Comparison of ENCODE assay signal across 16 cellular contexts in genomic region chr9:128885376-128885775, GRCh38. TPM values are rescaled to one million over a fixed set of nuclear protein-coding genes. Genes with fewer than 3 reads are reported as not detected.
DNase-seq lines count a peak whose midpoint lies in the region; ATAC-seq lines count a peak whose summit lies in the region.
"Had no signal": no experiment of that assay in that cellular context is flagged by ENCODE, and none has a peak within 500 bp of the region (broad histone marks: within the 10 kb centered on the region; RNA-seq: fewer than 3 reads in every experiment).

No MANE protein-coding gene starts in this region.

- no peak for DNase-seq in T-helper 2 cell treated with Interferon-gamma antibody and Interleukin-4, amounts not matched to agents 5 μg/mL and 100 μg/mL, for 36 hours (ENCODE audit: low spot score)
- DNase-seq in T-helper 2 cell (no peak), immature natural killer cell (no peak), COLO668 (lab: John Stamatoyannopoulos, UW; ENCODE audit: unreplicated experiment) (no peak), NCI-H510A (lab: John Stamatoyannopoulos, UW) (no peak), amniotic stem cell (lab: John Stamatoyannopoulos, UW) (no peak)
- no peak for DNase-seq in activated T-helper 1 cell treated with anti-CD3 and anti-CD28 coated beads, Interleukin-12 subunit alpha, Interleukin-12 subunit beta, Interleukin-2, Interleukin-4 antibody, amounts not matched to agents 30 ng/mL and 10 ng/mL and 1 ng/mL, durations not matched to agents 14 hours and 24 hours and 36 hours (ENCODE audit: low spot score)
- no peak for DNase-seq in stimulated activated effector memory CD8-positive, alpha-beta T cell treated with anti-CD3 and anti-CD28 coated beads, Interleukin-12 subunit alpha, Interleukin-12 subunit beta, amount 100 ng/mL, for 72 hours (ENCODE audit: low spot score in 2 of 2)
- DNase-seq: activated CD4-positive, CD25-positive, alpha-beta regulatory T cell; activated naive CD4-positive, alpha-beta T cell; DMS79; effector CD4-positive, alpha-beta T cell; head of caudate nucleus; Peyer's patch had no signal

- no peaks in the 10 kb centered on the region for H3K9me3 Mint-ChIP-seq in T-helper 2 cell treated with Interferon-gamma antibody and Interleukin-4, amounts not matched to agents 5 μg/mL and 100 μg/mL, for 36 hours
- no peaks in the 10 kb centered on the region for H3K9me3 Mint-ChIP-seq in activated T-helper 1 cell treated with anti-CD3 and anti-CD28 coated beads, Interleukin-12 subunit alpha, Interleukin-12 subunit beta, Interleukin-2, Interleukin-4 antibody, amounts not matched to agents 30 ng/mL and 10 ng/mL and 1 ng/mL, durations not matched to agents 14 hours and 24 hours and 36 hours
- no peaks in the 10 kb centered on the region for H3K9me3 Mint-ChIP-seq in immature natural killer cell
- H3K9me3 Mint-ChIP-seq in stimulated activated effector memory CD8-positive, alpha-beta T cell treated with anti-CD3 and anti-CD28 coated beads, Interleukin-12 subunit alpha, Interleukin-12 subunit beta, amount 100 ng/mL, for 72 hours = no peaks in the 10 kb centered on the region

- ATAC-seq in stimulated activated effector memory CD8-positive, alpha-beta T cell treated with anti-CD3 and anti-CD28 coated beads, Interleukin-12 subunit alpha, Interleukin-12 subunit beta, amount 100 ng/mL, for 72 hours = no peak

- H3K4me1 Mint-ChIP-seq in T-helper 2 cell treated with Interferon-gamma antibody and Interleukin-4, amounts not matched to agents 5 μg/mL and 100 μg/mL, for 36 hours (ENCODE audit: low read depth) = peaks cover 33% of the 10 kb centered on the region
- H3K4me1 Mint-ChIP-seq in activated T-helper 1 cell treated with anti-CD3 and anti-CD28 coated beads, Interleukin-12 subunit alpha, Interleukin-12 subunit beta, Interleukin-2, Interleukin-4 antibody, amounts not matched to agents 30 ng/mL and 10 ng/mL and 1 ng/mL, durations not matched to agents 14 hours and 24 hours and 36 hours (ENCODE audit: low read depth) = peaks cover 58% of the 10 kb centered on the region
- H3K4me1 Mint-ChIP-seq in immature natural killer cell = peaks cover 76 to 79% of the 10 kb centered on the region in 2 donors
- peaks cover 52% of the 10 kb centered on the region for H3K4me1 Mint-ChIP-seq in stimulated activated effector memory CD8-positive, alpha-beta T cell treated with anti-CD3 and anti-CD28 coated beads, Interleukin-12 subunit alpha, Interleukin-12 subunit beta, amount 100 ng/mL, for 72 hours

- intact Hi-C loops in activated T-helper 1 cell treated with anti-CD3 and anti-CD28 coated beads, Interleukin-12 subunit alpha, Interleukin-12 subunit beta, Interleukin-2, Interleukin-4 antibody, amounts not matched to agents 30 ng/mL and 10 ng/mL and 1 ng/mL, durations not matched to agents 14 hours and 24 hours and 36 hours (cut with micrococcal nuclease) = no loop called here

- peak overlapping the region; percentile 18 for H3K27ac Mint-ChIP-seq in T-helper 2 cell treated with Interferon-gamma antibody and Interleukin-4, amounts not matched to agents 5 μg/mL and 100 μg/mL, for 36 hours
- peak overlapping the region; percentile 40 for H3K27ac Mint-ChIP-seq in activated T-helper 1 cell treated with anti-CD3 and anti-CD28 coated beads, Interleukin-12 subunit alpha, Interleukin-12 subunit beta, Interleukin-2, Interleukin-4 antibody, amounts not matched to agents 30 ng/mL and 10 ng/mL and 1 ng/mL, durations not matched to agents 14 hours and 24 hours and 36 hours
- peak overlapping the region; percentile 73 to 88 (median 83) for H3K27ac Mint-ChIP-seq in immature natural killer cell
- peak overlapping the region; percentile 91 for H3K27ac Mint-ChIP-seq in stimulated activated effector memory CD8-positive, alpha-beta T cell treated with anti-CD3 and anti-CD28 coated beads, Interleukin-12 subunit alpha, Interleukin-12 subunit beta, amount 100 ng/mL, for 72 hours

- peak overlapping the region; percentile 94 for H3K4me3 Mint-ChIP-seq in T-helper 2 cell treated with Interferon-gamma antibody and Interleukin-4, amounts not matched to agents 5 μg/mL and 100 μg/mL, for 36 hours
- H3K4me3 Mint-ChIP-seq in activated T-helper 1 cell treated with anti-CD3 and anti-CD28 coated beads, Interleukin-12 subunit alpha, Interleukin-12 subunit beta, Interleukin-2, Interleukin-4 antibody, amounts not matched to agents 30 ng/mL and 10 ng/mL and 1 ng/mL, durations not matched to agents 14 hours and 24 hours and 36 hours = peak overlapping the region; percentile 39
- H3K4me3 Mint-ChIP-seq in immature natural killer cell = peak overlapping the region in 4 of 5 donors; percentile 46 to 99 (median 68)
- peak overlapping the region; percentile 97 for H3K4me3 Mint-ChIP-seq in stimulated activated effector memory CD8-positive, alpha-beta T cell treated with anti-CD3 and anti-CD28 coated beads, Interleukin-12 subunit alpha, Interleukin-12 subunit beta, amount 100 ng/mL, for 72 hours

- H3K27me3 Mint-ChIP-seq in T-helper 2 cell treated with Interferon-gamma antibody and Interleukin-4, amounts not matched to agents 5 μg/mL and 100 μg/mL, for 36 hours (ENCODE audit: low read depth) = no peaks in the 10 kb centered on the region
- peaks cover 2% of the 10 kb centered on the region for H3K27me3 Mint-ChIP-seq in activated T-helper 1 cell treated with anti-CD3 and anti-CD28 coated beads, Interleukin-12 subunit alpha, Interleukin-12 subunit beta, Interleukin-2, Interleukin-4 antibody, amounts not matched to agents 30 ng/mL and 10 ng/mL and 1 ng/mL, durations not matched to agents 14 hours and 24 hours and 36 hours (ENCODE audit: insufficient read depth)
- peaks cover 7 to 8% (median 8%) of the 10 kb centered on the region in 3 donors for H3K27me3 Mint-ChIP-seq in immature natural killer cell (ENCODE audit: low read depth in 3 of 3)

- peaks cover 51% of the 10 kb centered on the region for H3K36me3 Mint-ChIP-seq in T-helper 2 cell treated with Interferon-gamma antibody and Interleukin-4, amounts not matched to agents 5 μg/mL and 100 μg/mL, for 36 hours (ENCODE audit: low read depth)
- H3K36me3 Mint-ChIP-seq in activated T-helper 1 cell treated with anti-CD3 and anti-CD28 coated beads, Interleukin-12 subunit alpha, Interleukin-12 subunit beta, Interleukin-2, Interleukin-4 antibody, amounts not matched to agents 30 ng/mL and 10 ng/mL and 1 ng/mL, durations not matched to agents 14 hours and 24 hours and 36 hours (ENCODE audit: low read depth) = peaks cover 34% of the 10 kb centered on the region
- peaks cover 3 to 15% (median 5%) of the 10 kb centered on the region in 3 donors for H3K36me3 Mint-ChIP-seq in immature natural killer cell
- H3K36me3 Mint-ChIP-seq in stimulated activated effector memory CD8-positive, alpha-beta T cell treated with anti-CD3 and anti-CD28 coated beads, Interleukin-12 subunit alpha, Interleukin-12 subunit beta, amount 100 ng/mL, for 72 hours = peaks cover 72% of the 10 kb centered on the region

RNA-seq across cellular contexts. Expression of gene LRRC8A, which starts 3.4 kb away (rescaled TPM):
- 30.1 and 32.9 TPM in 2 replicates for total RNA-seq in activated T-helper 1 cell treated with anti-CD3 and anti-CD28 coated beads, Interleukin-12 subunit alpha, Interleukin-12 subunit beta, Interleukin-2, Interleukin-4 antibody, amounts not matched to agents 30 ng/mL and 10 ng/mL and 1 ng/mL, durations not matched to agents 14 hours and 24 hours and 36 hours
- 10 to 100 TPM; 29.3 to 98.2 (median 34.6) TPM for polyA plus RNA-seq in immature natural killer cell

RNA-seq across cellular contexts. Expression of gene KYAT1, which starts 3.6 kb away (rescaled TPM):
- 10.6 and 12.2 TPM in 2 replicates for total RNA-seq in activated T-helper 1 cell treated with anti-CD3 and anti-CD28 coated beads, Interleukin-12 subunit alpha, Interleukin-12 subunit beta, Interleukin-2, Interleukin-4 antibody, amounts not matched to agents 30 ng/mL and 10 ng/mL and 1 ng/mL, durations not matched to agents 14 hours and 24 hours and 36 hours
- polyA plus RNA-seq in immature natural killer cell = 10 to 100 TPM in 1 of 3 donors, 1 to 10 TPM in 2; 9.6 to 10.1 (median 10.0) TPM

RNA-seq across cellular contexts. Expression of gene PHYHD1, which starts 35.4 kb away (rescaled TPM):
- total RNA-seq in activated T-helper 1 cell treated with anti-CD3 and anti-CD28 coated beads, Interleukin-12 subunit alpha, Interleukin-12 subunit beta, Interleukin-2, Interleukin-4 antibody, amounts not matched to agents 30 ng/mL and 10 ng/mL and 1 ng/mL, durations not matched to agents 14 hours and 24 hours and 36 hours = 0.34 and 1.0 TPM in 2 replicates
- polyA plus RNA-seq in immature natural killer cell = 1 to 10 TPM; 2.7 to 7.1 (median 4.1) TPM
- total RNA-seq: A172, M059J had no signal

RNA-seq across cellular contexts. Expression of gene SPOUT1, which starts 55.8 kb away (rescaled TPM):
- 151 and 158 TPM in 2 replicates for total RNA-seq in activated T-helper 1 cell treated with anti-CD3 and anti-CD28 coated beads, Interleukin-12 subunit alpha, Interleukin-12 subunit beta, Interleukin-2, Interleukin-4 antibody, amounts not matched to agents 30 ng/mL and 10 ng/mL and 1 ng/mL, durations not matched to agents 14 hours and 24 hours and 36 hours
- polyA plus RNA-seq in immature natural killer cell = 10 to 100 TPM; 54.2 to 82.1 (median 64.7) TPM

Comparison
In these comparisons a context has a peak if more than half of its experiments do, and no peak if none do; other contexts are left out.
1. H3K27ac Mint-ChIP-seq: peak in every context shown above with its lines; median percentile 91 in stimulated activated effector memory CD8-positive, alpha-beta T cell treated with anti-CD3 and anti-CD28 coated beads, Interleukin-12 subunit alpha, Interleukin-12 subunit beta, amount 100 ng/mL, for 72 hours; 83 in immature natural killer cell; 40 in activated T-helper 1 cell treated with anti-CD3 and anti-CD28 coated beads, Interleukin-12 subunit alpha, Interleukin-12 subunit beta, Interleukin-2, Interleukin-4 antibody, amounts not matched to agents 30 ng/mL and 10 ng/mL and 1 ng/mL, durations not matched to agents 14 hours and 24 hours and 36 hours; 18 in T-helper 2 cell treated with Interferon-gamma antibody and Interleukin-4, amounts not matched to agents 5 μg/mL and 100 μg/mL, for 36 hours.
2. H3K4me3 Mint-ChIP-seq: peak in every context shown above with its lines; median percentile 97 in stimulated activated effector memory CD8-positive, alpha-beta T cell treated with anti-CD3 and anti-CD28 coated beads, Interleukin-12 subunit alpha, Interleukin-12 subunit beta, amount 100 ng/mL, for 72 hours; 94 in T-helper 2 cell treated with Interferon-gamma antibody and Interleukin-4, amounts not matched to agents 5 μg/mL and 100 μg/mL, for 36 hours; 68 in immature natural killer cell; 39 in activated T-helper 1 cell treated with anti-CD3 and anti-CD28 coated beads, Interleukin-12 subunit alpha, Interleukin-12 subunit beta, Interleukin-2, Interleukin-4 antibody, amounts not matched to agents 30 ng/mL and 10 ng/mL and 1 ng/mL, durations not matched to agents 14 hours and 24 hours and 36 hours.